In the genomic region with DNA sequence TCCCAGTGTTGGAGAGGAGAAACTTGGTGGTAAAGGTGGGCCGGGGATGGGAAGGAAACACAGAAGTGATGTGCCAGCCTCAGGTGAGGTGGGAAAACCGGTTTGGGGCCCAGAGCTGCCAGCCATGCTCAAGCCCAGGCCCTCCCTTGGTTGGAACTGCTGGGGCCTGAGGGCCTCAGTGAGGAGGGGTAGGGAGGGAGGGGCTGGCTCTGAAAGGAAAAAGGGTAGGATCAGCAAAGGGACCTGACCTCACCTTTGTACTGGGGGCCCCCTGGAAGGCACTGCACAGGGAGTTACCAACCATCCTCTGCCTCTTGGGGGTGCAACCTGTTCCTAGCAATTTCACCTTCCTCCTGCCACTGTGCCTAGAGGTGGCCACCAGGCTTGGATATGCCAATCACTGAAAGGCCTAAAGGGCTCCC, we compare ENCODE assay signal across 10 cellular contexts. TPM values are rescaled to one million over a fixed set of nuclear protein-coding genes. Genes with fewer than 3 reads are reported as not detected.
DNase-seq lines count a peak whose midpoint lies in the region; ATAC-seq and TF ChIP-seq lines count a peak whose summit lies in the region.
"Had no signal": no experiment of that assay in that cellular context is flagged by ENCODE, and none has a peak within 500 bp of the region (broad histone marks: within the 10 kb centered on the region; RNA-seq: fewer than 3 reads in every experiment).

No MANE protein-coding gene starts in this region.

- H3K9me2 ChIP-seq in Karpas-422 (replicated peaks; ENCODE audit: insufficient read depth, low read length) = no peaks in the 10 kb centered on the region

- ATAC-seq in HG02973 (IDR thresholded peaks at IDR 0.05; ENCODE audit: unreplicated experiment) = no peak
- ATAC-seq: T-helper 17 cell had no signal

- H3K9ac ChIP-seq in Karpas-422 (ENCODE audit: low read length) = no peak overlapping the region
- H3K9ac ChIP-seq in colonic mucosa (ENCODE audit: low read depth in 2 of 2, low read length in 2 of 2) = no peak overlapping the region

- TF ChIP-seq CTCF in spleen (IDR thresholded peaks at IDR 0.05 in 8 of 11, conservative IDR thresholded peaks at IDR 0.05 in 3 of 11) = no peak
- no peak for TF ChIP-seq CTCF in colonic mucosa (IDR thresholded peaks at IDR 0.05)

- peak; percentile 21 for DNase-seq in NCI-H748 (lab: John Stamatoyannopoulos, UW; ENCODE audit: unreplicated experiment)
- no peak for DNase-seq in NCI-H748 treated with DMSO at 0.1 percent for 48 hours (lab: John Stamatoyannopoulos, UW)
- peak; percentile 56 for DNase-seq in Karpas-422
- peak; percentile 71 for DNase-seq in spleen
- no peak for DNase-seq in activated CD4-positive, CD25-positive, alpha-beta regulatory T cell treated with anti-CD3 and anti-CD28 coated beads, Interleukin-2, amount 50 U/mL, for 72 hours
- DNase-seq in colonic mucosa = no peak
- DNase-seq: effector memory CD4-positive, alpha-beta T cell; T-helper 17 cell had no signal

- H3K27me3 ChIP-seq in Karpas-422 (ENCODE audit: low read length) (no peaks in the 10 kb centered on the region), esophagus (ENCODE audit: control insufficient read depth in 1 of 2, insufficient read depth in 2 of 2, low read length in 2 of 2) (no peaks in the 10 kb centered on the region), spleen (replicated peaks in 1 of 7) (peaks cover 0 to 12% (median 0%) of the 10 kb centered on the region in 7 donors), colonic mucosa (no peaks in the 10 kb centered on the region)

- H3K4me3 ChIP-seq in Karpas-422 (ENCODE audit: low read length) (no peak overlapping the region), esophagus (ENCODE audit: low read depth in 1 of 2, low read length in 2 of 2) (no peak overlapping the region), spleen (no peak overlapping the region), colonic mucosa (no peak overlapping the region)

- no peaks in the 10 kb centered on the region for H3K9me3 ChIP-seq in Karpas-422 (ENCODE audit: low read length)
- H3K9me3 ChIP-seq in esophagus (ENCODE audit: control insufficient read depth in 2 of 2, insufficient read depth in 1 of 2, low read depth in 1 of 2, low read length in 1 of 2) = no peaks in the 10 kb centered on the region
- H3K9me3 ChIP-seq in spleen = no peaks in the 10 kb centered on the region
- no peaks in the 10 kb centered on the region for H3K9me3 ChIP-seq in colonic mucosa

- no peak overlapping the region for H3K4me2 ChIP-seq in Karpas-422 (ENCODE audit: low read depth, low read length, poor library complexity, severe bottlenecking)

- H3K27ac ChIP-seq in Karpas-422 (ENCODE audit: low read length) (no peak overlapping the region), esophagus (ENCODE audit: low read depth in 2 of 2, low read length in 1 of 2) (peak overlapping the region; percentile 16 to 77), spleen (peak overlapping the region in 2 of 8 donors; percentile 7 to 25), colonic mucosa (no peak overlapping the region)

- H3K36me3 ChIP-seq in Karpas-422 (ENCODE audit: insufficient read depth, low read length) (no peaks in the 10 kb centered on the region), esophagus (ENCODE audit: control insufficient read depth in 2 of 2, insufficient read depth in 2 of 2, low read length in 1 of 2) (peaks cover 0 to 9% of the 10 kb centered on the region in 2 donors), spleen (peaks cover 0 to 24% (median 0%) of the 10 kb centered on the region in 6 donors), colonic mucosa (no peaks in the 10 kb centered on the region)

- no peak for TF ChIP-seq POLR2A in spleen (IDR thresholded peaks at IDR 0.05)

- intact Hi-C loops in spleen (cut with DNase I; ENCODE audit: low total_unique reads) (no loop called here), colonic mucosa (cut with DNase I) (no loop called here)

- peaks cover 10% of the 10 kb centered on the region; the same call in 1 of the 2 replicates for H4K20me1 ChIP-seq in Karpas-422 (ENCODE audit: insufficient read depth, low read depth, low read length)

- no peak overlapping the region for H2AFZ ChIP-seq in Karpas-422 (ENCODE audit: low read length)

- H3K4me1 ChIP-seq in Karpas-422 (ENCODE audit: low read length) (peaks cover 32% of the 10 kb centered on the region), esophagus (ENCODE audit: control insufficient read depth in 2 of 2, insufficient read depth in 2 of 2, low read length in 1 of 2) (peaks cover 23 to 45% of the 10 kb centered on the region in 2 donors), spleen (peaks cover 34 to 83% (median 64%) of the 10 kb centered on the region in 6 donors), colonic mucosa (peaks cover 20% of the 10 kb centered on the region)

- H3K79me2 ChIP-seq in Karpas-422 (ENCODE audit: low read length) = peaks cover 16% of the 10 kb centered on the region

- 38 to 44% methylated on average over 2 of the region's 2 CpGs for WGBS in esophagus, 2 donors
- WGBS in spleen, 5 donors = 73 to 92% (median 78%) methylated on average over 2 of the region's 2 CpGs

RNA-seq across cellular contexts. Expression of a gene that starts 1.8 kb away (rescaled TPM):
- not detected in 2 replicates for total RNA-seq in Karpas-422 (2014; rRNA removed; shearing (Covaris generic); ENCODE audit: low replicate concordance)
- polyA plus RNA-seq in esophagus (under 1 TPM; 0.07 to 0.08 TPM), spleen (under 1 TPM in 2 of 3 donors, not detected in 1; 0.06 to 0.11 TPM)
- total RNA-seq in spleen (not detected), colonic mucosa (not detected)

RNA-seq across cellular contexts. Expression of a gene that starts 3.5 kb away (rescaled TPM):
- 13.0 and 32.7 TPM in 2 replicates for total RNA-seq in Karpas-422 (2014; rRNA removed; shearing (Covaris generic); ENCODE audit: low replicate concordance)
- polyA plus RNA-seq in esophagus = 10 to 100 TPM; 33.3 to 43.4 TPM
- 10 to 100 TPM; 41.8 to 84.7 (median 57.9) TPM for total RNA-seq in spleen
- 10 to 100 TPM; 24.8 to 56.9 (median 29.3) TPM for polyA plus RNA-seq in spleen
- 10 to 100 TPM; 65.6 to 93.3 TPM for total RNA-seq in colonic mucosa

RNA-seq across cellular contexts. Expression of a gene that starts 13.0 kb away (rescaled TPM):
- total RNA-seq in Karpas-422 (2014; rRNA removed; shearing (Covaris generic); ENCODE audit: low replicate concordance) = 11.7 and 15.3 TPM in 2 replicates
- polyA plus RNA-seq in esophagus (10 to 100 TPM; 15.6 to 21.8 TPM), spleen (10 to 100 TPM; 22.8 to 45.8 (median 42.9) TPM)
- total RNA-seq in spleen (10 to 100 TPM; 48.3 to 67.7 (median 55.1) TPM), colonic mucosa (10 to 100 TPM; 41.9 to 65.5 TPM)

RNA-seq across cellular contexts. Expression of a gene that starts 15.5 kb away (rescaled TPM):
- 44.1 and 60.4 TPM in 2 replicates for total RNA-seq in Karpas-422 (2014; rRNA removed; shearing (Covaris generic); ENCODE audit: low replicate concordance)
- 10 to 100 TPM; 18.0 to 33.2 TPM for polyA plus RNA-seq in esophagus
- total RNA-seq in spleen = 10 to 100 TPM; 29.4 to 42.4 (median 35.1) TPM
- 10 to 100 TPM; 31.3 to 55.5 (median 36.8) TPM for polyA plus RNA-seq in spleen
- 10 to 100 TPM; 20.6 to 37.7 TPM for total RNA-seq in colonic mucosa

RNA-seq across cellular contexts. Expression of a gene that starts 37.3 kb away (rescaled TPM):
- total RNA-seq in Karpas-422 (2014; rRNA removed; shearing (Covaris generic); ENCODE audit: low replicate concordance) = 5.3 and 7.1 TPM in 2 replicates
- polyA plus RNA-seq in esophagus = 1 to 10 TPM; 4.6 to 7.9 TPM
- 10 to 100 TPM; 11.1 to 19.0 (median 17.1) TPM for total RNA-seq in spleen
- 1 to 10 TPM; 5.3 to 9.6 (median 5.6) TPM for polyA plus RNA-seq in spleen
- total RNA-seq in colonic mucosa = 10 to 100 TPM; 11.7 to 20.2 TPM

Comparison
In these comparisons a context has a peak if more than half of its experiments do, and no peak if none do; other contexts are left out.
1. DNase-seq: peak in NCI-H748 (single experiment), Karpas-422 (single experiment) and spleen (single experiment); none in NCI-H748 treated with DMSO at 0.1 percent for 48 hours (single experiment), activated CD4-positive, CD25-positive, alpha-beta regulatory T cell treated with anti-CD3 and anti-CD28 coated beads, Interleukin-2, amount 50 U/mL, for 72 hours (single experiment) and colonic mucosa (single experiment).
2. H3K27ac ChIP-seq: peak in esophagus (2 of 2); none in Karpas-422 (single experiment) and colonic mucosa (single experiment).